8 cellular contexts compared by ENCODE assay signal in genomic region chr1:206663832-206664652, GRCh38. TPM values are rescaled to one million over a fixed set of nuclear protein-coding genes. Genes with fewer than 3 reads are reported as not detected.
DNase-seq lines count a peak whose midpoint lies in the region; ATAC-seq and TF ChIP-seq lines count a peak whose summit lies in the region.

No MANE protein-coding gene starts in this region.

- peaks cover 26% of the 10 kb centered on the region for H3K27me3 Mint-ChIP-seq in WTC11 (ENCODE audit: low read depth)

- H3K27ac Mint-ChIP-seq in WTC11, result no peak overlapping the region

- CTCF ChIA-PET in WTC11 (lab: Charles Lee), result interaction anchor here (0.6 to 20.5 kb wide), 48 partner anchors 8 to 318 kb away, joined by 3 to 659 read pairs (median 6); partner anchors contain the start of genes DYRK3, EIF2D, IKBKE and IL19

- POLR2A ChIA-PET in WTC11 (lab: Charles Lee), result interaction anchor here (1.8 kb wide), 2 partner anchors 29 to 33 kb away, joined by 9 to 11 read pairs; partner anchors contain the start of gene DYRK3

- H3K36me3 Mint-ChIP-seq in WTC11, result no peaks in the 10 kb centered on the region

- peak; percentile 86 for TF ChIP-seq CTCF in WTC11 (IDR thresholded peaks at IDR 0.05)

- ATAC-seq in HG02642 (IDR thresholded peaks at IDR 0.05; ENCODE audit: poor library complexity, unreplicated experiment) (peak; percentile 54), WTC11 (peak; percentile 90), GM18520 (IDR thresholded peaks at IDR 0.05; ENCODE audit: unreplicated experiment) (no peak)

- no peaks in the 10 kb centered on the region for H3K9me3 Mint-ChIP-seq in WTC11

- peak overlapping the region; percentile 58 for H3K4me3 Mint-ChIP-seq in WTC11

- DNase-seq in DMS79 treated with DMSO at 0.1 percent for 48 hours (lab: John Stamatoyannopoulos, UW), result peak; percentile 90
- peak; percentile 67 for DNase-seq in NCI-H2196 (lab: John Stamatoyannopoulos, UW; ENCODE audit: unreplicated experiment)
- DNase-seq in WTC11 (ENCODE audit: low spot score), result peak; percentile 83
- DNase-seq in central memory CD4-positive, alpha-beta T cell, result peak; percentile 61
- DNase-seq in kidney tubule cell (ENCODE audit: low spot score), result peak; percentile 54
- DNase-seq in stimulated activated CD4-positive, alpha-beta T cell treated with anti-CD3 and anti-CD28 coated beads, Interleukin-4, amount 100 ng/mL, for 24 hours, result peak; percentile 80

- peaks cover 9% of the 10 kb centered on the region; the same call in 1 of the 2 replicates for H3K4me1 Mint-ChIP-seq in WTC11

TF ChIP-seq in WTC11, 78 proteins besides CTCF, POLR2A, EP300 and RAD21:
- TF ChIP-seq ARID4B (CRISPR knock-in tag; IDR thresholded peaks at IDR 0.05; ENCODE audit: borderline replicate concordance), result no peak

RNA-seq across cellular contexts. Expression of gene MAPKAPK2, which starts 20.7 kb away (rescaled TPM):
- total RNA-seq in WTC11 (2021), result 46.4 to 54.9 TPM (median 48.9 TPM) in 3 replicates

RNA-seq across cellular contexts. Expression of gene DYRK3, which starts 28.7 kb away (rescaled TPM):
- total RNA-seq in WTC11 (2021), result 6.7 to 7.8 TPM (median 6.7 TPM) in 3 replicates

RNA-seq across cellular contexts. Expression of gene EIF2D, which starts 51.8 kb away (rescaled TPM):
- total RNA-seq in WTC11 (2021), result 35.7 to 36.8 TPM (median 35.9 TPM) in 3 replicates
